11 cellular contexts compared by ENCODE assay signal in the genomic region with DNA sequence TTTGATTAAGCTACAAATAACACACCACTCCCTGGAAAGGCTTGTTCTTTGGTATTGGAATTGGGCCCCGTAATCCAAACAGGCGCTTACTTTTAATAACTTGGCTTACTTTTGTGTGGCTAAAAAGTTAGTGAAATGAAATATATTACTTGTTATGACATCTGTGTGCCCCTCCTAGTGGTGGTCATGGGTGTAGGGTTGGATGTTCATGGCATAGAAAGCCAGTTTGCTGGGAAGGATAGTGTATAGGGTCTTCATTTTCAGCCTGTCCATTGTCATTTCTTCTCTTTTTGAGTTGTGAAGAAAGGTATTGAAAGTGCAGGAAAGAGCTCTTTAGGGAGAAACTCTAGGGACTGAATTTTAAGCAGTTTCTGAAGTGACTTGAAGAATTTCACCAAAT. TPM values are rescaled to one million over a fixed set of nuclear protein-coding genes. Genes with fewer than 3 reads are reported as not detected.
A peak's percentile ranks its signal among the peaks of the same experiment; 100 is the strongest.
DNase-seq lines count a peak whose midpoint lies in the region; ATAC-seq and TF ChIP-seq lines count a peak whose summit lies in the region.
"Had no signal": no experiment of that assay in that cellular context is flagged by ENCODE, and none has a peak within 500 bp of the region (broad histone marks: within the 10 kb centered on the region; RNA-seq: fewer than 3 reads in every experiment).

No MANE protein-coding gene starts in this region.

- peaks cover 46% of the 10 kb centered on the region for H3K79me2 ChIP-seq in mesendoderm (ENCODE audit: control insufficient read depth, insufficient read depth, low read length)

- no peak overlapping the region for H3K27ac Mint-ChIP-seq in WTC11

- DNase-seq in DMS114 treated with DMSO at 0.1 percent for 48 hours (lab: John Stamatoyannopoulos, UW; ENCODE audit: unreplicated experiment) (peak; percentile 30), HEK293T (ENCODE audit: extremely low spot score) (peak; percentile 30), adipocyte (ENCODE audit: low read depth) (peak; percentile 34), mesendoderm (peak; percentile 29), WTC11 (ENCODE audit: low spot score) (no peak), cerebellum (ENCODE audit: low spot score) (no peak), mucosa of descending colon (no peak)
- DNase-seq: NCI-H526 treated with DMSO at 0.1 percent for 48 hours, ovary had no signal

- H3K4me3 ChIP-seq in adipocyte (ENCODE audit: low read length) (no peak overlapping the region), mesendoderm (ENCODE audit: low read length) (no peak overlapping the region), mucosa of descending colon (no peak overlapping the region)
- H3K4me3 ChIP-seq: ovary, tibial nerve had no signal

- H3K18ac ChIP-seq in mesendoderm (ENCODE audit: low read length): no peak overlapping the region

- no peak overlapping the region for H4K8ac ChIP-seq in mesendoderm (ENCODE audit: low read depth, low read length)

- H3K27me3 Mint-ChIP-seq in WTC11 (ENCODE audit: low read depth): no peaks in the 10 kb centered on the region; the same call in 1 of the 2 replicates

- no peak overlapping the region for H2BK120ac ChIP-seq in mesendoderm (ENCODE audit: low read depth, low read length)

- no peak overlapping the region for H4K5ac ChIP-seq in mesendoderm (ENCODE audit: low read length)

- no CpG with 5 or more reads among the region's 2 CpGs for WGBS in mesendoderm (ENCODE audit: extremely low coverage, insufficient coverage, low lambda C conversion rate)

- no peak overlapping the region for H3K27ac ChIP-seq in mesendoderm (ENCODE audit: low read depth, low read length)
- H3K27ac ChIP-seq: ovary had no signal

- no peak overlapping the region for H3K56ac ChIP-seq in mesendoderm (ENCODE audit: low read length)

- 0 out of 2 replicates have a peak, but pooled peaks cover 2% of the 10 kb centered on the region for H3K36me3 Mint-ChIP-seq in WTC11

- H3K9ac ChIP-seq in adipocyte (ENCODE audit: low read length) (no peak overlapping the region), mesendoderm (ENCODE audit: low read length) (no peak overlapping the region)

- H3K9me3 ChIP-seq in adipocyte (ENCODE audit: control insufficient read depth, low read length): no peaks in the 10 kb centered on the region
- no peaks in the 10 kb centered on the region for H3K9me3 ChIP-seq in mucosa of descending colon
- H3K9me3 ChIP-seq: ovary, tibial nerve had no signal

- ATAC-seq in WTC11 (no peak), GM21515 (IDR thresholded peaks at IDR 0.05; ENCODE audit: unreplicated experiment) (no peak), mucosa of descending colon (no peak)

- H3K27me3 ChIP-seq in adipocyte (replicated peaks; ENCODE audit: control insufficient read depth, insufficient read depth, low read length): no peaks in the 10 kb centered on the region
- no peaks in the 10 kb centered on the region for H3K27me3 ChIP-seq in mesendoderm (ENCODE audit: insufficient read depth, low read length, poor library complexity)
- H3K27me3 ChIP-seq: ovary, tibial nerve had no signal

- CTCF ChIA-PET in HEK293T (lab: Yijun Ruan, JAX) (interaction anchor here (0.6 to 1.1 kb wide), 2 partner anchors 92 to 956 kb away, joined by 3 read pairs; a partner anchor contains a TSS), WTC11 (lab: Charles Lee) (interaction anchor here (0.6 to 1.6 kb wide), 7 partner anchors 8 to 549 kb away, joined by 3 to 7 read pairs (median 3); a partner anchor contains a TSS)

- H2AK5ac ChIP-seq in mesendoderm (ENCODE audit: low read length): no peak overlapping the region

- TF ChIP-seq CTCF in WTC11 (IDR thresholded peaks at IDR 0.05): no peak
- TF ChIP-seq CTCF in mucosa of descending colon (IDR thresholded peaks at IDR 0.05): no peak

- no peak overlapping the region for H3K23ac ChIP-seq in mesendoderm (ENCODE audit: low read length)

- no peaks in the 10 kb centered on the region for H3K9me3 Mint-ChIP-seq in WTC11

- H2BK5ac ChIP-seq in mesendoderm (ENCODE audit: low read length): no peak overlapping the region

- H3K4me1 Mint-ChIP-seq in WTC11: peaks cover 54% of the 10 kb centered on the region

- no peak overlapping the region for H3K4ac ChIP-seq in mesendoderm (ENCODE audit: low read depth, low read length)

- POLR2A ChIA-PET in HEK293T (lab: Yijun Ruan, JAX) (interaction anchor here (1.1 kb wide), 2 partner anchors 68 to 108 kb away, joined by 3 to 4 read pairs; a partner anchor contains a TSS), WTC11 (lab: Charles Lee) (no interaction called here)

- H3K79me1 ChIP-seq in mesendoderm (ENCODE audit: low read length): peaks cover 28% of the 10 kb centered on the region

- H2BK15ac ChIP-seq in mesendoderm (replicated peaks; ENCODE audit: low read depth): no peak overlapping the region

- H3K36me3 ChIP-seq in adipocyte (ENCODE audit: control insufficient read depth, insufficient read depth, low read length, severe bottlenecking): no peaks in the 10 kb centered on the region
- H3K36me3 ChIP-seq in mesendoderm (ENCODE audit: control insufficient read depth, insufficient read depth, low read length): no peaks in the 10 kb centered on the region
- no peaks in the 10 kb centered on the region for H3K36me3 ChIP-seq in mucosa of descending colon (ENCODE audit: low read depth)
- H3K36me3 ChIP-seq: ovary, tibial nerve had no signal

- peaks cover 19% of the 10 kb centered on the region for H3K4me1 ChIP-seq in adipocyte (ENCODE audit: control insufficient read depth, insufficient read depth, low read length)
- H3K4me1 ChIP-seq in mesendoderm (ENCODE audit: control insufficient read depth, low read depth, low read length): peaks cover 13% of the 10 kb centered on the region
- peaks cover 13% of the 10 kb centered on the region for H3K4me1 ChIP-seq in mucosa of descending colon (ENCODE audit: low read depth)

- intact Hi-C loops in mucosa of descending colon (cut with DNase I, micrococcal nuclease): no loop called here

- H3K4me2 ChIP-seq in mesendoderm (ENCODE audit: low read length): no peak overlapping the region

- H3K4me3 Mint-ChIP-seq in WTC11: no peak overlapping the region

TF ChIP-seq in HEK293T, 16 proteins besides CTCF, POLR2A, EP300 and RAD21:
- TF ChIP-seq, protein P1, sequence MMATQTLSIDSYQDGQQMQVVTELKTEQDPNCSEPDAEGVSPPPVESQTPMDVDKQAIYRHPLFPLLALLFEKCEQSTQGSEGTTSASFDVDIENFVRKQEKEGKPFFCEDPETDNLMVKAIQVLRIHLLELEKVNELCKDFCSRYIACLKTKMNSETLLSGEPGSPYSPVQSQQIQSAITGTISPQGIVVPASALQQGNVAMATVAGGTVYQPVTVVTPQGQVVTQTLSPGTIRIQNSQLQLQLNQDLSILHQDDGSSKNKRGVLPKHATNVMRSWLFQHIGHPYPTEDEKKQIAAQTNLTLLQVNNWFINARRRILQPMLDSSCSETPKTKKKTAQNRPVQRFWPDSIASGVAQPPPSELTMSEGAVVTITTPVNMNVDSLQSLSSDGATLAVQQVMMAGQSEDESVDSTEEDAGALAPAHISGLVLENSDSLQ (IDR thresholded peaks at IDR 0.05): 0 out of 2 replicates have a peak, but pooled peaks have one; percentile 3
- TF ChIP-seq TARDBP (IDR thresholded peaks at IDR 0.05): no peak

TF ChIP-seq in WTC11, 78 proteins besides CTCF, POLR2A, EP300 and RAD21 (continues in another document):
- TF ChIP-seq, protein P2, sequence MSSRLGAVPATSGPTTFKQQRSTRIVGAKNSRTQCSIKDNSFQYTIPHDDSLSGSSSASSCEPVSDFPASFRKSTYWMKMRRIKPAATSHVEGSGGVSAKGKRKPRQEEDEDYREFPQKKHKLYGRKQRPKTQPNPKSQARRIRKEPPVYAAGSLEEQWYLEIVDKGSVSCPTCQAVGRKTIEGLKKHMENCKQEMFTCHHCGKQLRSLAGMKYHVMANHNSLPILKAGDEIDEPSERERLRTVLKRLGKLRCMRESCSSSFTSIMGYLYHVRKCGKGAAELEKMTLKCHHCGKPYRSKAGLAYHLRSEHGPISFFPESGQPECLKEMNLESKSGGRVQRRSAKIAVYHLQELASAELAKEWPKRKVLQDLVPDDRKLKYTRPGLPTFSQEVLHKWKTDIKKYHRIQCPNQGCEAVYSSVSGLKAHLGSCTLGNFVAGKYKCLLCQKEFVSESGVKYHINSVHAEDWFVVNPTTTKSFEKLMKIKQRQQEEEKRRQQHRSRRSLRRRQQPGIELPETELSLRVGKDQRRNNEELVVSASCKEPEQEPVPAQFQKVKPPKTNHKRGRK (CRISPR knock-in tag; IDR thresholded peaks at IDR 0.05; ENCODE audit: borderline replicate concordance): no peak
- TF ChIP-seq GTF2I (CRISPR knock-in tag; conservative IDR thresholded peaks at IDR 0.05): no peak
- no peak for TF ChIP-seq NR3C1 (CRISPR knock-in tag; conservative IDR thresholded peaks at IDR 0.05; ENCODE audit: low read depth)
- TF ChIP-seq, protein P3, sequence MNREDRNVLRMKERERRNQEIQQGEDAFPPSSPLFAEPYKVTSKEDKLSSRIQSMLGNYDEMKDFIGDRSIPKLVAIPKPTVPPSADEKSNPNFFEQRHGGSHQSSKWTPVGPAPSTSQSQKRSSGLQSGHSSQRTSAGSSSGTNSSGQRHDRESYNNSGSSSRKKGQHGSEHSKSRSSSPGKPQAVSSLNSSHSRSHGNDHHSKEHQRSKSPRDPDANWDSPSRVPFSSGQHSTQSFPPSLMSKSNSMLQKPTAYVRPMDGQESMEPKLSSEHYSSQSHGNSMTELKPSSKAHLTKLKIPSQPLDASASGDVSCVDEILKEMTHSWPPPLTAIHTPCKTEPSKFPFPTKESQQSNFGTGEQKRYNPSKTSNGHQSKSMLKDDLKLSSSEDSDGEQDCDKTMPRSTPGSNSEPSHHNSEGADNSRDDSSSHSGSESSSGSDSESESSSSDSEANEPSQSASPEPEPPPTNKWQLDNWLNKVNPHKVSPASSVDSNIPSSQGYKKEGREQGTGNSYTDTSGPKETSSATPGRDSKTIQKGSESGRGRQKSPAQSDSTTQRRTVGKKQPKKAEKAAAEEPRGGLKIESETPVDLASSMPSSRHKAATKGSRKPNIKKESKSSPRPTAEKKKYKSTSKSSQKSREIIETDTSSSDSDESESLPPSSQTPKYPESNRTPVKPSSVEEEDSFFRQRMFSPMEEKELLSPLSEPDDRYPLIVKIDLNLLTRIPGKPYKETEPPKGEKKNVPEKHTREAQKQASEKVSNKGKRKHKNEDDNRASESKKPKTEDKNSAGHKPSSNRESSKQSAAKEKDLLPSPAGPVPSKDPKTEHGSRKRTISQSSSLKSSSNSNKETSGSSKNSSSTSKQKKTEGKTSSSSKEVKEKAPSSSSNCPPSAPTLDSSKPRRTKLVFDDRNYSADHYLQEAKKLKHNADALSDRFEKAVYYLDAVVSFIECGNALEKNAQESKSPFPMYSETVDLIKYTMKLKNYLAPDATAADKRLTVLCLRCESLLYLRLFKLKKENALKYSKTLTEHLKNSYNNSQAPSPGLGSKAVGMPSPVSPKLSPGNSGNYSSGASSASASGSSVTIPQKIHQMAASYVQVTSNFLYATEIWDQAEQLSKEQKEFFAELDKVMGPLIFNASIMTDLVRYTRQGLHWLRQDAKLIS (CRISPR knock-in tag; IDR thresholded peaks at IDR 0.05; ENCODE audit: borderline replicate concordance): no peak
- no peak for TF ChIP-seq ATF1 (CRISPR knock-in tag; IDR thresholded peaks at IDR 0.05)
- no peak for TF ChIP-seq OVOL2 (CRISPR knock-in tag; IDR thresholded peaks at IDR 0.05; ENCODE audit: borderline replicate concordance)

RNA-seq across cellular contexts. Expression of a gene that starts 5.9 kb away (rescaled TPM):
- 9.7 TPM for polyA plus RNA-seq in mesendoderm (2013, experiment 1 of 2)
- polyA plus RNA-seq in mesendoderm (2013, experiment 2 of 2): 8.9 TPM
- total RNA-seq in WTC11 (2021) (8.7 to 11.1 TPM (median 10.3 TPM) in 3 replicates), cerebellum (11.4 TPM), mucosa of descending colon (10 to 100 TPM; 15.6 to 34.3 (median 18.5) TPM)

Comparison
In these comparisons a context has a peak if more than half of its experiments do, and no peak if none do; other contexts are left out.
1. DNase-seq: peak in DMS114 treated with DMSO at 0.1 percent for 48 hours (single experiment), HEK293T (single experiment), adipocyte (single experiment) and mesendoderm (single experiment); none in WTC11 (single experiment), cerebellum (single experiment) and mucosa of descending colon (0 of 3).